Comparison of ENCODE assay signal across 1 cellular context in genomic region chr1:111756124-111756513, GRCh38.
TF ChIP-seq lines count a peak whose summit lies in the region.

No MANE protein-coding gene starts in this region.

TF ChIP-seq in SK-N-SH treated with all-trans-retinoic acid at 6 μM for 48 hours, 23 proteins besides CTCF, POLR2A, EP300 and RAD21 (continued from another document):
- TF ChIP-seq, protein P1, sequence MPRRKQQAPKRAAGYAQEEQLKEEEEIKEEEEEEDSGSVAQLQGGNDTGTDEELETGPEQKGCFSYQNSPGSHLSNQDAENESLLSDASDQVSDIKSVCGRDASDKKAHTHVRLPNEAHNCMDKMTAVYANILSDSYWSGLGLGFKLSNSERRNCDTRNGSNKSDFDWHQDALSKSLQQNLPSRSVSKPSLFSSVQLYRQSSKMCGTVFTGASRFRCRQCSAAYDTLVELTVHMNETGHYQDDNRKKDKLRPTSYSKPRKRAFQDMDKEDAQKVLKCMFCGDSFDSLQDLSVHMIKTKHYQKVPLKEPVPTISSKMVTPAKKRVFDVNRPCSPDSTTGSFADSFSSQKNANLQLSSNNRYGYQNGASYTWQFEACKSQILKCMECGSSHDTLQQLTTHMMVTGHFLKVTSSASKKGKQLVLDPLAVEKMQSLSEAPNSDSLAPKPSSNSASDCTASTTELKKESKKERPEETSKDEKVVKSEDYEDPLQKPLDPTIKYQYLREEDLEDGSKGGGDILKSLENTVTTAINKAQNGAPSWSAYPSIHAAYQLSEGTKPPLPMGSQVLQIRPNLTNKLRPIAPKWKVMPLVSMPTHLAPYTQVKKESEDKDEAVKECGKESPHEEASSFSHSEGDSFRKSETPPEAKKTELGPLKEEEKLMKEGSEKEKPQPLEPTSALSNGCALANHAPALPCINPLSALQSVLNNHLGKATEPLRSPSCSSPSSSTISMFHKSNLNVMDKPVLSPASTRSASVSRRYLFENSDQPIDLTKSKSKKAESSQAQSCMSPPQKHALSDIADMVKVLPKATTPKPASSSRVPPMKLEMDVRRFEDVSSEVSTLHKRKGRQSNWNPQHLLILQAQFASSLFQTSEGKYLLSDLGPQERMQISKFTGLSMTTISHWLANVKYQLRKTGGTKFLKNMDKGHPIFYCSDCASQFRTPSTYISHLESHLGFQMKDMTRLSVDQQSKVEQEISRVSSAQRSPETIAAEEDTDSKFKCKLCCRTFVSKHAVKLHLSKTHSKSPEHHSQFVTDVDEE (CRISPR knock-in tag; IDR thresholded peaks at IDR 0.05), result no peak
- no peak for TF ChIP-seq ZFP30 (CRISPR knock-in tag; IDR thresholded peaks at IDR 0.05)
- TF ChIP-seq ZNF8 (CRISPR knock-in tag; IDR thresholded peaks at IDR 0.05), result no peak
